In the genomic region with DNA sequence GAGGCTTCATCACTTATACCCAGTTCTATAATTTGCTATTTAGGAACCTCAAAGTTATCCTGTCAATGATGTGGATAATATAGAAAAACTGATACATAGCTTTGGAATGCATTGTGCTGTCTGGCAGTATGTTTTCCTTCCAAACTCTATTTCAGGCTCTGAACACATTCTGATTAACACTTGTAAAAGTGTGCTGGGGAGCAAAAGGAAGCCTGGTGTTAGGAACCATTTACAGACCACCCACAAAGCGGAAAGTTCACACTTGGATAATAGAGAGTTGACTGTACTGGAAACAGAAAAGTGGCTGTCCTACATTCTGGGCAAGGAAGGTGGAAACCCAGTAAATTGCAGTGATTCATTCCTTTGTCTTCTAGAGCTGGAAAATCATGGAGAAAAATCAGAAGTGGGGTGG, we compare ENCODE assay signal across 9 cellular contexts.
DNase-seq lines count a peak whose midpoint lies in the region; ATAC-seq and TF ChIP-seq lines count a peak whose summit lies in the region.
"Had no signal": no experiment of that assay in that cellular context is flagged by ENCODE, and none has a peak within 500 bp of the region (broad histone marks: within the 10 kb centered on the region; RNA-seq: fewer than 3 reads in every experiment).

No MANE protein-coding gene starts in this region.

- H4K5ac ChIP-seq in IMR-90 (ENCODE audit: low read depth, low read length) = peak overlapping the region; percentile 89

- H2AK9ac ChIP-seq in IMR-90 (replicated peaks; ENCODE audit: low read depth, low read length, poor library complexity) = peak overlapping the region; percentile 79

- H3K9me1 ChIP-seq in IMR-90 (ENCODE audit: insufficient read depth, low read length) = peaks cover 23% of the 10 kb centered on the region

- CTCF ChIA-PET in IMR-90 (lab: Yijun Ruan, JAX) = interaction anchor here (1.0 kb wide), 1 partner anchor 38 kb away, joined by 5 read pairs; no protein-coding TSS in a partner anchor
- CTCF ChIA-PET in activated CD8-positive, alpha-beta memory T cell treated with anti-CD3 and anti-CD28 coated beads, Interleukin-2, amount 10 ng/mL, durations not matched to agents 7 days and 5 days (lab: Charles Lee) = no interaction called here

- no peak for TF ChIP-seq EP300 in transverse colon (IDR thresholded peaks at IDR 0.05; ENCODE audit: low read depth)

- H3K4me3 ChIP-seq in IMR-90 (ENCODE audit: insufficient read depth, low read depth, low read length) (no peak overlapping the region), colonic mucosa (no peak overlapping the region), transverse colon (no peak overlapping the region)

- H3K36me3 Mint-ChIP-seq in activated CD8-positive, alpha-beta memory T cell treated with anti-CD3 and anti-CD28 coated beads, Interleukin-2, amount 10 ng/mL, durations not matched to agents 7 days and 5 days = peaks cover 13% of the 10 kb centered on the region

- no peak for TF ChIP-seq POLR2A in IMR-90 (IDR thresholded peaks at IDR 0.05; ENCODE audit: low read depth, low read length)
- TF ChIP-seq POLR2A in transverse colon (IDR thresholded peaks at IDR 0.05) = no peak

- H3K9me3 ChIP-seq in IMR-90 (ENCODE audit: control insufficient read depth, insufficient read depth, low read length) = no peaks in the 10 kb centered on the region
- H3K9me3 ChIP-seq in colonic mucosa = no peaks in the 10 kb centered on the region
- H3K9me3 ChIP-seq in transverse colon = no peaks in the 10 kb centered on the region

- BruUV-seq in IMR-90 (replicated peaks; lab: Mats Ljungman, UMichigan) = no TSS peak

- peak overlapping the region; percentile 70 for H3K23ac ChIP-seq in IMR-90 (ENCODE audit: low read depth, low read length)

- in situ Hi-C loops in IMR-90 (cut with MboI; ENCODE audit: low sequenced_read_pairs) = no loop called here
- in situ Hi-C loops in transverse colon (cut with MboI; ENCODE audit: low pct_ligation_motif_present in 1 of 4, low pct_unique_long_range_greater_than_20kb in 1 of 4, low sequenced_read_pairs in 3 of 4) = no loop called here

- peak overlapping the region; percentile 74 for H3K14ac ChIP-seq in IMR-90 (replicated peaks; ENCODE audit: low read depth, low read length)

- H3K4me2 ChIP-seq in IMR-90 (ENCODE audit: low read depth, low read length) = peak overlapping the region; percentile 76

- H4K20me1 ChIP-seq in IMR-90 (ENCODE audit: insufficient read depth, low read length) = no peaks in the 10 kb centered on the region; the same call in 1 of the 2 replicates

- ATAC-seq in IMR-90 (ENCODE audit: low read depth) = peak; percentile 25
- no peak for ATAC-seq in HG03342 (IDR thresholded peaks at IDR 0.05; ENCODE audit: unreplicated experiment)
- no peak for ATAC-seq in activated CD8-positive, alpha-beta memory T cell treated with anti-CD3 and anti-CD28 coated beads, Interleukin-2, amount 10 ng/mL, durations not matched to agents 7 days and 5 days
- ATAC-seq in GM21528 (IDR thresholded peaks at IDR 0.05; ENCODE audit: low FRiP score, unreplicated experiment) = no peak

- DNase-seq in IMR-90 (peak; percentile 63), colonic mucosa (no peak), kidney tubule cell (ENCODE audit: low spot score) (peak; percentile 81), transverse colon (no peak), HT-29 (ENCODE audit: low spot score) (no peak)
- no peak for DNase-seq in activated CD8-positive, alpha-beta memory T cell treated with anti-CD3 and anti-CD28 coated beads, Interleukin-2, amount 10 ng/mL, durations not matched to agents 7 days and 5 days
- DNase-seq: NCI-H1092 had no signal

- H3K79me1 ChIP-seq in IMR-90 (ENCODE audit: low read depth in 1 of 2, low read length in 2 of 2) = peaks cover 0 to 10% of the 10 kb centered on the region in 2 experiments; a peak in 1 of 4 replicates

- intact Hi-C loops in IMR-90 (cut with micrococcal nuclease) = loop anchor here (5.0 kb wide), 1 partner anchor 114 kb away; a partner anchor contains a TSS
- intact Hi-C loops in colonic mucosa (cut with DNase I) = no loop called here
- intact Hi-C loops in transverse colon (cut with DNase I; ENCODE audit: low total_unique reads) = loop anchor here (10.0 kb wide), 2 partner anchors 64 to 116 kb away; a partner anchor contains a TSS

- no peak overlapping the region for H3K56ac ChIP-seq in IMR-90 (ENCODE audit: extremely low read depth, insufficient read depth, low read length)

- H3K4me1 ChIP-seq in IMR-90 (ENCODE audit: control insufficient read depth, insufficient read depth, low read length) (peaks cover 27% of the 10 kb centered on the region), colonic mucosa (no peaks in the 10 kb centered on the region), transverse colon (peaks cover 30 to 63% (median 42%) of the 10 kb centered on the region in 4 donors)

- H3K9ac ChIP-seq in IMR-90 (ENCODE audit: low read depth, low read length) (no peak overlapping the region), colonic mucosa (ENCODE audit: low read depth in 2 of 2, low read length in 2 of 2) (no peak overlapping the region)

- dilution Hi-C loops in IMR-90 (cut with HindIII; ENCODE audit: low sequenced_read_pairs, unreplicated experiment) = no loop called here

- H3K36me3 ChIP-seq in IMR-90 (ENCODE audit: control insufficient read depth, insufficient read depth, low read length) (no peaks in the 10 kb centered on the region), colonic mucosa (no peaks in the 10 kb centered on the region), transverse colon (no peaks in the 10 kb centered on the region)

- peaks cover 11% of the 10 kb centered on the region for H3K4me1 Mint-ChIP-seq in activated CD8-positive, alpha-beta memory T cell treated with anti-CD3 and anti-CD28 coated beads, Interleukin-2, amount 10 ng/mL, durations not matched to agents 7 days and 5 days

- POLR2A ChIA-PET in IMR-90 (lab: Charles Lee; ENCODE audit: unreplicated experiment) = interaction anchor here (0.6 kb wide), 1 partner anchor 323 kb away, joined by 3 read pairs; no protein-coding TSS in a partner anchor

- peak overlapping the region; percentile 61 for H4K91ac ChIP-seq in IMR-90 (ENCODE audit: insufficient read depth, low read depth, low read length)

- H3K27ac ChIP-seq in IMR-90 (ENCODE audit: insufficient read depth, low read length) = peak overlapping the region; percentile 57; the same call in 1 of the 2 replicates
- H3K27ac ChIP-seq in colonic mucosa = peak overlapping the region; percentile 45
- peak overlapping the region; percentile 74 to 84 (median 79) for H3K27ac ChIP-seq in transverse colon

- no peaks in the 10 kb centered on the region for H3K27me3 Mint-ChIP-seq in activated CD8-positive, alpha-beta memory T cell treated with anti-CD3 and anti-CD28 coated beads, Interleukin-2, amount 10 ng/mL, durations not matched to agents 7 days and 5 days

- WGBS in IMR-90 (ENCODE audit: extremely low coverage in 2 of 2, insufficient read length in 1 of 2), 2 experiments = no CpG with 5 or more reads among the region's 1 CpG
- WGBS in transverse colon (ENCODE audit: low coverage in 1 of 2), 2 donors = 55 to 84% methylated on average over 1 of the region's 1 CpG

- H2BK15ac ChIP-seq in IMR-90 (ENCODE audit: low read depth, low read length) = peak overlapping the region; percentile 82; the same call in 2 of the 3 replicates

- peak overlapping the region; percentile 88 for H2BK20ac ChIP-seq in IMR-90 (ENCODE audit: low read depth, low read length)

- peak overlapping the region; percentile 76 for H3K4ac ChIP-seq in IMR-90 (ENCODE audit: low read depth, low read length)

- no peak for TF ChIP-seq CTCF in IMR-90 (conservative IDR thresholded peaks at IDR 0.05; ENCODE audit: low read depth, low read length)
- TF ChIP-seq CTCF in colonic mucosa (IDR thresholded peaks at IDR 0.05) = no peak
- TF ChIP-seq CTCF in transverse colon (IDR thresholded peaks at IDR 0.05) = no peak

- peak overlapping the region; percentile 84 for H2BK120ac ChIP-seq in IMR-90 (ENCODE audit: low read depth, low read length)

- peak overlapping the region; percentile 58 for H2AFZ ChIP-seq in IMR-90 (replicated peaks; ENCODE audit: low read length, poor library complexity)

- H4K8ac ChIP-seq in IMR-90 (ENCODE audit: low read depth in 2 of 2, low read length in 2 of 2) = peak overlapping the region; percentile 45 to 74; a peak in 3 of 4 replicates

- peak overlapping the region; percentile 71 for H2BK5ac ChIP-seq in IMR-90 (ENCODE audit: low read depth, low read length, poor library complexity, severe bottlenecking)

- no peak overlapping the region for H3K27ac Mint-ChIP-seq in activated CD8-positive, alpha-beta memory T cell treated with anti-CD3 and anti-CD28 coated beads, Interleukin-2, amount 10 ng/mL, durations not matched to agents 7 days and 5 days

- peak overlapping the region; percentile 78 for H3K18ac ChIP-seq in IMR-90 (ENCODE audit: low read depth, low read length)

- H2AK5ac ChIP-seq in IMR-90 (ENCODE audit: low read depth, low read length) = peak overlapping the region; percentile 94

- H3K4me3 Mint-ChIP-seq in activated CD8-positive, alpha-beta memory T cell treated with anti-CD3 and anti-CD28 coated beads, Interleukin-2, amount 10 ng/mL, durations not matched to agents 7 days and 5 days = no peak overlapping the region

- H3K9me3 Mint-ChIP-seq in activated CD8-positive, alpha-beta memory T cell treated with anti-CD3 and anti-CD28 coated beads, Interleukin-2, amount 10 ng/mL, durations not matched to agents 7 days and 5 days (ENCODE audit: low read depth) = no peaks in the 10 kb centered on the region

- H3K27me3 ChIP-seq in IMR-90 (ENCODE audit: control insufficient read depth, insufficient read depth, low read length) (no peaks in the 10 kb centered on the region), colonic mucosa (no peaks in the 10 kb centered on the region), transverse colon (no peaks in the 10 kb centered on the region)

- TF ChIP-seq RAD21 in IMR-90 (IDR thresholded peaks at IDR 0.05; ENCODE audit: low read length) = no peak

TF ChIP-seq in IMR-90, 13 proteins besides CTCF, POLR2A, EP300 and RAD21:
- no peak for TF ChIP-seq FOS (IDR thresholded peaks at IDR 0.05; ENCODE audit: low read depth, low read length)
- no peak for TF ChIP-seq NFE2L2 (IDR thresholded peaks at IDR 0.05; ENCODE audit: low read depth, low read length)
- TF ChIP-seq BHLHE40 (IDR thresholded peaks at IDR 0.05; ENCODE audit: low read depth, low read length) = peak; percentile 65; the same call in 1 of the 2 replicates
TF ChIP-seq in IMR-90: peak in this region for 1.

Comparison
In these comparisons a context has a peak if more than half of its experiments do, and no peak if none do; other contexts are left out.
1. DNase-seq: peak in IMR-90 (single experiment) and kidney tubule cell (single experiment); none in colonic mucosa (single experiment), transverse colon (single experiment), HT-29 (single experiment) and activated CD8-positive, alpha-beta memory T cell treated with anti-CD3 and anti-CD28 coated beads, Interleukin-2, amount 10 ng/mL, durations not matched to agents 7 days and 5 days (single experiment).
2. Peak in every context shown above with its lines, with median percentiles within 50 percentile points of each other: H3K27ac ChIP-seq.